ENCODE assay signal across 7 cellular contexts in genomic region chr14:52949711-52950409, GRCh38. TPM values are rescaled to one million over a fixed set of nuclear protein-coding genes. Genes with fewer than 3 reads are reported as not detected.
DNase-seq lines count a peak whose midpoint lies in the region; ATAC-seq, FAIRE-seq and TF ChIP-seq lines count a peak whose summit lies in the region.

No MANE protein-coding gene starts in this region.

- no TSS peak for BruUV-seq in PC-9 (replicated peaks; lab: Mats Ljungman, UMichigan)

- peaks cover 23% of the 10 kb centered on the region for H3K4me1 ChIP-seq in PC-9 (replicated peaks; ENCODE audit: insufficient read depth)
- H3K4me1 ChIP-seq in lung (ENCODE audit: control insufficient read depth in 2 of 2, insufficient read depth in 2 of 2, low read length in 2 of 2) = peaks cover 5 to 17% of the 10 kb centered on the region in 2 donors
- peaks cover 10 to 67% of the 10 kb centered on the region in 2 donors for H3K4me1 ChIP-seq in thoracic aorta (ENCODE audit: control insufficient read depth in 1 of 2, low read depth in 2 of 2)

- H3K79me2 ChIP-seq in PC-9 (ENCODE audit: low read depth) = peaks cover 12% of the 10 kb centered on the region; the same call in 1 of the 2 replicates

- peak overlapping the region; percentile 81 for H3K4me2 ChIP-seq in PC-9

- POLR2A ChIA-PET in PC-9 (lab: Charles Lee; ENCODE audit: unreplicated experiment) = interaction anchor here (0.5 to 0.6 kb wide), 2 partner anchors 114 to 1298 kb away, joined by 7 to 8 read pairs; partner anchors contain the start of gene FRMD6

- peaks cover 7% of the 10 kb centered on the region for H3K4me1 Mint-ChIP-seq in dendritic cell treated with granulocyte-macrophage colony-stimulating factor and Interleukin-4, amounts not matched to agents 40 ng/mL and 50 ng/mL, for 4 days (ENCODE audit: low read depth)

- H3K27ac ChIP-seq in PC-9 = no peak overlapping the region
- H3K27ac ChIP-seq in lung (ENCODE audit: low read depth in 1 of 2, low read length in 1 of 2) = peak overlapping the region; percentile 94 to 98
- H3K27ac ChIP-seq in thoracic aorta = peak overlapping the region; percentile 98 to 99

- DNase-seq in GM12892 (ENCODE audit: insufficient read length) (no peak), PC-9 (no peak), lung (ENCODE audit: low spot score) (peak; percentile 49), thoracic aorta (ENCODE audit: low spot score) (no peak), RPMI8226 (no peak), cortex of kidney (lab: John Stamatoyannopoulos, UW) (no peak)

- H3K27me3 ChIP-seq in PC-9 (ENCODE audit: insufficient read depth, low read depth) (no peaks in the 10 kb centered on the region), lung (ENCODE audit: control insufficient read depth, insufficient read depth) (no peaks in the 10 kb centered on the region), thoracic aorta (replicated peaks; ENCODE audit: insufficient read depth) (no peaks in the 10 kb centered on the region)

- peaks cover 69% of the 10 kb centered on the region for H3K27me3 Mint-ChIP-seq in dendritic cell treated with granulocyte-macrophage colony-stimulating factor and Interleukin-4, amounts not matched to agents 40 ng/mL and 50 ng/mL, for 4 days

- no peak for TF ChIP-seq CTCF in PC-9 (conservative IDR thresholded peaks at IDR 0.05)
- no peak for TF ChIP-seq CTCF in lung (IDR thresholded peaks at IDR 0.05; ENCODE audit: control extremely low read depth, extremely low read depth)
- no peak for TF ChIP-seq CTCF in thoracic aorta (IDR thresholded peaks at IDR 0.05)

- WGBS in lung, 2 donors = 2 to 4% methylated on average over 24 of the region's 24 CpGs

- no peaks in the 10 kb centered on the region for H3K36me3 ChIP-seq in PC-9 (ENCODE audit: low read depth)
- peaks cover 1 to 8% of the 10 kb centered on the region in 2 donors for H3K36me3 ChIP-seq in lung (ENCODE audit: control insufficient read depth in 2 of 2, insufficient read depth in 2 of 2, low read length in 2 of 2)
- no peaks in the 10 kb centered on the region for H3K36me3 ChIP-seq in thoracic aorta

- no peaks in the 10 kb centered on the region for H3K9me2 ChIP-seq in PC-9 (ENCODE audit: insufficient read depth)

- CTCF ChIA-PET in PC-9 (lab: Charles Lee) = no interaction called here

- ATAC-seq in lung (ENCODE audit: insufficient read depth, low FRiP score) (peak; percentile 32), thoracic aorta (ENCODE audit: insufficient number of reproducible peaks, low FRiP score, low read depth) (peak; percentile 39)

- H3K9me3 Mint-ChIP-seq in dendritic cell treated with granulocyte-macrophage colony-stimulating factor and Interleukin-4, amounts not matched to agents 40 ng/mL and 50 ng/mL, for 4 days = no peaks in the 10 kb centered on the region

- H3K4me3 ChIP-seq in PC-9 (peak overlapping the region; percentile 89), lung (peak overlapping the region; percentile 68), thoracic aorta (peak overlapping the region; percentile 94)

- H3K9me3 ChIP-seq in PC-9 (ENCODE audit: insufficient read depth, low read depth) (no peaks in the 10 kb centered on the region), lung (ENCODE audit: control insufficient read depth in 2 of 2, insufficient read depth in 1 of 2, low read length in 1 of 2) (no peaks in the 10 kb centered on the region), thoracic aorta (no peaks in the 10 kb centered on the region)

- H3F3A ChIP-seq in PC-9 (ENCODE audit: insufficient read depth, low read depth) = peaks cover 24% of the 10 kb centered on the region; the same call in 1 of the 2 replicates

- peak overlapping the region; percentile 98 for H2AFZ ChIP-seq in PC-9

- intact Hi-C loops in PC-9 (cut with micrococcal nuclease; ENCODE audit: unreplicated experiment) = loop anchor here (5.0 kb wide), 1 partner anchor 398 kb away; the partner anchor contains the start of genes GPR137C and TXNDC16
- intact Hi-C loops in dendritic cell treated with granulocyte-macrophage colony-stimulating factor and Interleukin-4, amounts not matched to agents 40 ng/mL and 50 ng/mL, for 4 days (cut with micrococcal nuclease) = no loop called here

- H3K27ac Mint-ChIP-seq in dendritic cell treated with granulocyte-macrophage colony-stimulating factor and Interleukin-4, amounts not matched to agents 40 ng/mL and 50 ng/mL, for 4 days = no peak overlapping the region

- H3K36me3 Mint-ChIP-seq in dendritic cell treated with granulocyte-macrophage colony-stimulating factor and Interleukin-4, amounts not matched to agents 40 ng/mL and 50 ng/mL, for 4 days (ENCODE audit: low read depth) = no peaks in the 10 kb centered on the region

- no peaks in the 10 kb centered on the region for H4K20me1 ChIP-seq in PC-9 (ENCODE audit: insufficient read depth)

- peak; percentile 51 for FAIRE-seq in GM12892 (lab: Jason Lieb, UNC)

- no peak for TF ChIP-seq POLR2A in GM12892 (IDR thresholded peaks at IDR 0.05; ENCODE audit: low read depth, low read length)

- peak overlapping the region; percentile 68 for H3K4me3 Mint-ChIP-seq in dendritic cell treated with granulocyte-macrophage colony-stimulating factor and Interleukin-4, amounts not matched to agents 40 ng/mL and 50 ng/mL, for 4 days

RNA-seq across cellular contexts. Expression of gene FERMT2, which starts 1.0 kb away (rescaled TPM):
- polyA plus RNA-seq in GM12892 (2012; ENCODE audit: missing spikeins) = 23.4 TPM
- total RNA-seq in PC-9 (2021) (9.0 and 9.7 TPM in 2 replicates), lung (100 to 1,000 TPM in 1 of 2 donors, 10 to 100 TPM in 1; 88.5 to 170 TPM), thoracic aorta (100 to 1,000 TPM; 197 to 225 TPM)
- 10 to 100 TPM; 33.2 to 44.8 TPM for polyA plus RNA-seq in lung
